Comparison of ENCODE assay signal across 8 cellular contexts in the genomic region with DNA sequence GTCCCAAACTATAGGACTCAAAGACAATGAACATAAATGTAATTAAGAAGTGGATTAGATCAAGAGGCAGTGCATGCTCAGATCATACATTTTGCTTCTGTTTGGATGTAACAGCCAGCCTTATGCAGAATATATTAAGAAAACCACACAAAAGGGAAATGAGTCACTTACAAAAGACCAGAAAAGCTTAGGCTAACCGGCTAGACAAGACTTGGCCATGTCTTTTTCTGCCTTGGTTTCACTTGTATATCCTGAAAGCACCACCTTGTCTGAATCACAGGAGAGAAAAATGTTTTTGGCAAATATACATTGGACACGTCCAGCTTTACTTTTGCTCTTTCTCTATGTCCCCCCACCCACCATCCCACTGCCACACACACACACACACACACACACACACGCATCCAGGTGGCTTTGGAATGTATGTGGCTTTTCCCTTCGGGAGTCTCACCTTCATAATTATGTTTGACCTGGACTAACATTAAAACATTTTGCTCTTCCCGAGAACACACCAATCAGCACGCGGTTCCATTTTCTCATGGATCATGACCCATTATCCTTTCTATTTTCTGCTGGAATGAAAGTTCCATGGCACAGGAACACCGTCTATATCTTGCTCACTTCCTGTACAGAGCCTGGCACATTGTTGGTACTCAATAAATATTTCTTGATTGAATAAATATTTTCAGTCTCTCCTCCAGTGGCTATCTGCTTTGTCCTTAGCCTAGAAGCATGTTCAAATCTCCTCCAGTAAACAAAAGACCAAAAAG.
DNase-seq lines count a peak whose midpoint lies in the region; ATAC-seq, FAIRE-seq and TF ChIP-seq lines count a peak whose summit lies in the region.

No MANE protein-coding gene starts in this region.

- peaks cover 16% of the 10 kb centered on the region for H3K4me1 ChIP-seq in endothelial cell of umbilical vein (ENCODE audit: control insufficient read depth, extremely low read depth, insufficient read depth, low read length)
- H3K4me1 ChIP-seq in SJCRH30, result no peaks in the 10 kb centered on the region

- H3K9me1 ChIP-seq in endothelial cell of umbilical vein (replicated peaks; ENCODE audit: control insufficient read depth, extremely low read depth, insufficient read depth, low read length), result no peaks in the 10 kb centered on the region

- H3K9ac ChIP-seq in endothelial cell of umbilical vein (replicated peaks; ENCODE audit: extremely low read depth, insufficient read depth, low read length), result no peak overlapping the region

- FAIRE-seq in endothelial cell of umbilical vein (lab: Jason Lieb, UNC), result peak; percentile 95

- no peaks in the 10 kb centered on the region for H4K20me1 ChIP-seq in endothelial cell of umbilical vein (replicated peaks; ENCODE audit: control insufficient read depth, extremely low read depth, insufficient read depth, low read length)

- ATAC-seq in GM19438 (IDR thresholded peaks at IDR 0.05; ENCODE audit: low read depth, unreplicated experiment) (peak; percentile 54), HG02884 (IDR thresholded peaks at IDR 0.05; ENCODE audit: unreplicated experiment) (no peak)

- H3K27me3 ChIP-seq in endothelial cell of umbilical vein (ENCODE audit: control insufficient read depth in 2 of 2, insufficient read depth in 2 of 2, low read length in 2 of 2), result no peaks in the 10 kb centered on the region
- no peaks in the 10 kb centered on the region for H3K27me3 ChIP-seq in SJCRH30

- H2AFZ ChIP-seq in endothelial cell of umbilical vein (ENCODE audit: low read depth, low read length), result peak overlapping the region; percentile 63

- TSS peak; percentile 18 for BruUV-seq in endothelial cell of umbilical vein (replicated peaks; lab: Mats Ljungman, UMichigan)

- peak; percentile 7 for DNase-seq in AG09309 (ENCODE audit: low read depth)
- peak; percentile 32 for DNase-seq in NCI-H146 (lab: John Stamatoyannopoulos, UW)
- peak; percentile 76 for DNase-seq in endothelial cell of umbilical vein (ENCODE audit: low read depth, low spot score)
- DNase-seq in NCI-H1092 (lab: John Stamatoyannopoulos, UW), result no peak
- DNase-seq in NCI-H69 (lab: John Stamatoyannopoulos, UW), result no peak
- DNase-seq in SJCRH30, result no peak

- H3K4me3 ChIP-seq in AG09309 (ENCODE audit: control insufficient read depth, low read depth, low read length) (no peak overlapping the region), endothelial cell of umbilical vein (replicated peaks in 1 of 3; ENCODE audit: insufficient read depth in 1 of 3, low read depth in 1 of 3, low read length in 3 of 3) (peak overlapping the region in 1 of 3 experiments; percentile 46), SJCRH30 (no peak overlapping the region)

- H3K9me3 ChIP-seq in endothelial cell of umbilical vein (replicated peaks; ENCODE audit: control insufficient read depth, insufficient read depth, low read length) (no peaks in the 10 kb centered on the region), SJCRH30 (replicated peaks) (no peaks in the 10 kb centered on the region)

- CTCF ChIA-PET in endothelial cell of umbilical vein (lab: Charles Lee), result interaction anchor here (0.8 to 1.6 kb wide), 10 partner anchors 8 to 232 kb away, joined by 3 to 8 read pairs (median 3); no protein-coding TSS in a partner anchor

- H3K79me2 ChIP-seq in endothelial cell of umbilical vein (ENCODE audit: control insufficient read depth, insufficient read depth, low read length), result no peaks in the 10 kb centered on the region

- TF ChIP-seq CTCF in AG09309 (IDR thresholded peaks at IDR 0.05; ENCODE audit: control insufficient read depth, insufficient read depth, low read depth, low read length, missing control alignments) (no peak), endothelial cell of umbilical vein (IDR thresholded peaks at IDR 0.05; ENCODE audit: extremely low read depth in 1 of 2, insufficient read depth in 1 of 2, low read depth in 1 of 2, low read length in 2 of 2) (no peak)

- H3K27ac ChIP-seq in endothelial cell of umbilical vein (ENCODE audit: insufficient read depth, low read depth, low read length) (peak overlapping the region; percentile 82), SJCRH30 (no peak overlapping the region)

- TF ChIP-seq POLR2A in endothelial cell of umbilical vein (IDR thresholded peaks at IDR 0.05; ENCODE audit: low read depth, low read length), result no peak

- intact Hi-C loops in endothelial cell of umbilical vein (cut with micrococcal nuclease), result loop anchor here (1.0 kb wide), 2 partner anchors 14 to 31 kb away; no protein-coding TSS in a partner anchor

- peak overlapping the region; percentile 83 for H3K4me2 ChIP-seq in endothelial cell of umbilical vein (ENCODE audit: insufficient read depth, low read length)

- H3K36me3 ChIP-seq in endothelial cell of umbilical vein (ENCODE audit: control insufficient read depth in 2 of 2, extremely low read depth in 1 of 2, insufficient read depth in 2 of 2, low read length in 2 of 2) (no peaks in the 10 kb centered on the region), SJCRH30 (no peaks in the 10 kb centered on the region)

- dilution Hi-C loops in endothelial cell of umbilical vein (cut with MboI; ENCODE audit: extremely low pct_ligation_motif_present, low sequenced_read_pairs), result no loop called here

- POLR2A ChIA-PET in endothelial cell of umbilical vein (lab: Charles Lee), result interaction anchor here (0.7 kb wide), 1 partner anchor 10 kb away, joined by 3 read pairs; no protein-coding TSS in a partner anchor

TF ChIP-seq in endothelial cell of umbilical vein, 7 proteins besides CTCF, POLR2A, EP300 and RAD21:
- no peak for TF ChIP-seq MYC (IDR thresholded peaks at IDR 0.05; ENCODE audit: low read depth, low read length)
- TF ChIP-seq, protein P1, sequence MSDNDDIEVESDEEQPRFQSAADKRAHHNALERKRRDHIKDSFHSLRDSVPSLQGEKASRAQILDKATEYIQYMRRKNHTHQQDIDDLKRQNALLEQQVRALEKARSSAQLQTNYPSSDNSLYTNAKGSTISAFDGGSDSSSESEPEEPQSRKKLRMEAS (IDR thresholded peaks at IDR 0.05; ENCODE audit: insufficient read depth, insufficient read length), result no peak
- TF ChIP-seq POLR2AphosphoS5 (IDR thresholded peaks at IDR 0.05; ENCODE audit: insufficient read depth, low read depth, low read length), result no peak
- TF ChIP-seq FOS (IDR thresholded peaks at IDR 0.05; ENCODE audit: borderline replicate concordance, insufficient read depth, low read length), result peak; percentile 67
- TF ChIP-seq JUN (IDR thresholded peaks at IDR 0.05; ENCODE audit: borderline replicate concordance, insufficient read depth, insufficient read length, low read depth), result peak; percentile 69
- no peak for TF ChIP-seq GATA2 (IDR thresholded peaks at IDR 0.05; ENCODE audit: insufficient read depth, insufficient read length, low read depth, low read length)
- no peak for TF ChIP-seq EZH2 (IDR thresholded peaks at IDR 0.05; ENCODE audit: borderline replicate concordance, low read depth, low read length, severe bottlenecking)

Comparison
In these comparisons a context has a peak if more than half of its experiments do, and no peak if none do; other contexts are left out.
1. DNase-seq: peak in AG09309 (single experiment), NCI-H146 (single experiment) and endothelial cell of umbilical vein (single experiment); none in NCI-H1092 (single experiment), NCI-H69 (single experiment) and SJCRH30 (0 of 2).